In genomic region chr20:13130100-13130706, GRCh38 we compare ENCODE assay signal across 24 cellular contexts.
DNase-seq lines count a peak whose midpoint lies in the region; ATAC-seq, FAIRE-seq and TF ChIP-seq lines count a peak whose summit lies in the region.
"Had no signal": no experiment of that assay in that cellular context is flagged by ENCODE, and none has a peak within 500 bp of the region (broad histone marks: within the 10 kb centered on the region; RNA-seq: fewer than 3 reads in every experiment).

No MANE protein-coding gene starts in this region.

- no peak overlapping the region for H2AK5ac ChIP-seq in IMR-90 (ENCODE audit: low read depth, low read length)

- H3K4me3 ChIP-seq in HepG2 (replicated peaks in 1 of 3; ENCODE audit: insufficient read depth in 1 of 3, low read depth in 2 of 3, low read length in 3 of 3) (no peak overlapping the region), right lobe of liver (no peak overlapping the region), IMR-90 (ENCODE audit: insufficient read depth, low read depth, low read length) (no peak overlapping the region), neural progenitor cell (no peak overlapping the region)
- H3K4me3 ChIP-seq: A549; BLaER1 treated with 17β-estradiol and CSF1 and Interleukin-3, amounts not matched to agents 10 nM and 100 nM; GM12878 had no signal

- POLR2A ChIA-PET in HepG2 (lab: Yijun Ruan, JAX) (interaction anchor here (2.0 kb wide), 1 partner anchor 8 kb away, joined by 7 read pairs; no protein-coding TSS in a partner anchor), IMR-90 (lab: Charles Lee; ENCODE audit: unreplicated experiment) (no interaction called here)

- TF ChIP-seq POLR2A in HepG2 (IDR thresholded peaks at IDR 0.05; ENCODE audit: insufficient read depth in 1 of 2, low read depth in 2 of 2, low read length in 2 of 2) (no peak), right lobe of liver (IDR thresholded peaks at IDR 0.05) (no peak), IMR-90 (IDR thresholded peaks at IDR 0.05; ENCODE audit: low read depth, low read length) (no peak)

- WGBS in HepG2 (ENCODE audit: low lambda C conversion rate) = 78% methylated on average over 3 of the region's 3 CpGs
- 87% methylated on average over 3 of the region's 3 CpGs for WGBS in right lobe of liver (ENCODE audit: insufficient coverage, low coverage, low lambda C conversion rate, missing lambda C conversion rate)
- 100% methylated on average over 1 of the region's 3 CpGs; no CpG with 5 or more reads in 1 of the 2 experiments for WGBS in IMR-90 (ENCODE audit: extremely low coverage in 2 of 2, insufficient read length in 1 of 2), 2 experiments

- dilution Hi-C loops in IMR-90 (cut with HindIII; ENCODE audit: low sequenced_read_pairs, unreplicated experiment) = no loop called here

- H3K27ac Mint-ChIP-seq in neural progenitor cell = no peak overlapping the region
- H3K27ac Mint-ChIP-seq: B cell; CD4-positive, alpha-beta T cell; CD8-positive, alpha-beta T cell had no signal

- H2BK5ac ChIP-seq in IMR-90 (ENCODE audit: low read depth, low read length, poor library complexity, severe bottlenecking) = no peak overlapping the region

- H3K36me3 ChIP-seq in HepG2 (replicated peaks in 1 of 2; ENCODE audit: control insufficient read depth in 1 of 2, insufficient read depth in 2 of 2, low read length in 2 of 2) (peaks cover 50 to 77% of the 10 kb centered on the region in 2 experiments), right lobe of liver (peaks cover 0 to 11% (median 3%) of the 10 kb centered on the region in 4 donors), IMR-90 (ENCODE audit: control insufficient read depth, insufficient read depth, low read length) (no peaks in the 10 kb centered on the region), neural progenitor cell (no peaks in the 10 kb centered on the region)
- H3K36me3 ChIP-seq: BLaER1 treated with 17β-estradiol and CSF1 and Interleukin-3, amounts not matched to agents 10 nM and 100 nM had no signal

- H3F3A ChIP-seq in neural progenitor cell (ENCODE audit: low read depth) = no peaks in the 10 kb centered on the region

- no peak overlapping the region for H3K14ac ChIP-seq in IMR-90 (replicated peaks; ENCODE audit: low read depth, low read length)

- TF ChIP-seq EP300 in HepG2 (IDR thresholded peaks at IDR 0.05; ENCODE audit: low read depth in 2 of 2, low read length in 2 of 2) (peak; percentile 27 to 71; a peak in 1 of 4 replicates), HepG2 (CRISPR knock-in tag; IDR thresholded peaks at IDR 0.05; ENCODE audit: borderline replicate concordance) (peak; percentile 49; the same call in 1 of the 2 replicates)

- H3K27me3 ChIP-seq in HepG2 (ENCODE audit: control insufficient read depth in 1 of 2, insufficient read depth in 2 of 2, low read length in 2 of 2) (no peaks in the 10 kb centered on the region), right lobe of liver (no peaks in the 10 kb centered on the region), IMR-90 (ENCODE audit: control insufficient read depth, insufficient read depth, low read length) (no peaks in the 10 kb centered on the region; the same call in 1 of the 2 replicates), neural progenitor cell (no peaks in the 10 kb centered on the region)
- H3K27me3 ChIP-seq: BLaER1 treated with 17β-estradiol and CSF1 and Interleukin-3, amounts not matched to agents 10 nM and 100 nM had no signal

- H3K9ac ChIP-seq in HepG2 (ENCODE audit: insufficient read depth, low read depth, low read length) (no peak overlapping the region), IMR-90 (ENCODE audit: low read depth, low read length) (no peak overlapping the region), neural progenitor cell (no peak overlapping the region)
- H3K9ac ChIP-seq: BLaER1 treated with 17β-estradiol and CSF1 and Interleukin-3, amounts not matched to agents 10 nM and 100 nM had no signal

- no peak overlapping the region for H2BK15ac ChIP-seq in IMR-90 (ENCODE audit: low read depth, low read length)

- H4K5ac ChIP-seq in IMR-90 (ENCODE audit: low read depth, low read length) = no peak overlapping the region

- no peak overlapping the region for H4K8ac ChIP-seq in IMR-90 (ENCODE audit: low read depth in 2 of 2, low read length in 2 of 2)

- peaks cover 10% of the 10 kb centered on the region for H3K9me3 ChIP-seq in HepG2 (ENCODE audit: low read length)
- no peaks in the 10 kb centered on the region for H3K9me3 ChIP-seq in right lobe of liver
- H3K9me3 ChIP-seq in IMR-90 (ENCODE audit: control insufficient read depth, insufficient read depth, low read length) = no peaks in the 10 kb centered on the region
- H3K9me3 ChIP-seq in neural progenitor cell (ENCODE audit: low read depth) = no peaks in the 10 kb centered on the region
- H3K9me3 ChIP-seq: BLaER1 treated with 17β-estradiol and CSF1 and Interleukin-3, amounts not matched to agents 10 nM and 100 nM; Caco-2 had no signal

- H3K79me1 ChIP-seq in IMR-90 (ENCODE audit: low read depth in 1 of 2, low read length in 2 of 2) = no peaks in the 10 kb centered on the region

- H4K20me1 ChIP-seq in HepG2 (ENCODE audit: insufficient read depth, low read length) (no peaks in the 10 kb centered on the region), IMR-90 (ENCODE audit: insufficient read depth, low read length) (no peaks in the 10 kb centered on the region), neural progenitor cell (ENCODE audit: low read depth) (no peaks in the 10 kb centered on the region)

- peaks cover 4% of the 10 kb centered on the region for H3K27me3 Mint-ChIP-seq in neural progenitor cell (ENCODE audit: insufficient read depth, low read depth)
- H3K27me3 Mint-ChIP-seq: CD4-positive, alpha-beta T cell had no signal

- H3K23ac ChIP-seq in IMR-90 (ENCODE audit: low read depth, low read length) = no peak overlapping the region

- ATAC-seq in HepG2 (peak; percentile 84), right lobe of liver (no peak), IMR-90 (ENCODE audit: low read depth) (peak; percentile 35), GM18870 (IDR thresholded peaks at IDR 0.05; ENCODE audit: unreplicated experiment) (no peak)
- ATAC-seq: A549; CD8-positive, alpha-beta T cell; GM12878 had no signal

- H3K4me1 Mint-ChIP-seq in neural progenitor cell = peaks cover 27% of the 10 kb centered on the region
- H3K4me1 Mint-ChIP-seq: B cell had no signal

- CTCF ChIA-PET in HepG2 (lab: Yijun Ruan, JAX; ENCODE audit: low intra/inter-chr PET ratio, low total read pairs) (no interaction called here), IMR-90 (lab: Yijun Ruan, JAX) (no interaction called here)

- H2BK120ac ChIP-seq in IMR-90 (ENCODE audit: low read depth, low read length) = no peak overlapping the region

- TF ChIP-seq RAD21 in HepG2 (CRISPR knock-in tag; IDR thresholded peaks at IDR 0.05) = no peak
- TF ChIP-seq RAD21 in IMR-90 (IDR thresholded peaks at IDR 0.05; ENCODE audit: low read length) = no peak

- H3K9me1 ChIP-seq in IMR-90 (ENCODE audit: insufficient read depth, low read length) = no peaks in the 10 kb centered on the region

- BruUV-seq in HepG2 (replicated peaks; lab: Mats Ljungman, UMichigan) (no TSS peak), IMR-90 (replicated peaks; lab: Mats Ljungman, UMichigan) (no TSS peak)

- H3K4ac ChIP-seq in IMR-90 (ENCODE audit: low read depth, low read length) = no peak overlapping the region

- no peaks in the 10 kb centered on the region for H3K79me2 ChIP-seq in HepG2 (ENCODE audit: insufficient read depth, low read length)
- H3K79me2 ChIP-seq in neural progenitor cell (ENCODE audit: low read depth) = no peaks in the 10 kb centered on the region

- no peak overlapping the region for H4K91ac ChIP-seq in IMR-90 (ENCODE audit: insufficient read depth, low read depth, low read length)

- H3K4me1 ChIP-seq in HepG2 (ENCODE audit: insufficient read depth, low read length) (peaks cover 22% of the 10 kb centered on the region), right lobe of liver (no peaks in the 10 kb centered on the region), IMR-90 (ENCODE audit: control insufficient read depth, insufficient read depth, low read length) (peaks cover 3% of the 10 kb centered on the region; the same call in 1 of the 2 replicates), neural progenitor cell (no peaks in the 10 kb centered on the region)
- H3K4me1 ChIP-seq: A549, Caco-2 had no signal

- peaks cover 3% of the 10 kb centered on the region for H3K36me3 Mint-ChIP-seq in neural progenitor cell
- H3K36me3 Mint-ChIP-seq: CD8-positive, alpha-beta T cell had no signal

- no peak for TF ChIP-seq CTCF in HepG2 (CRISPR knock-in tag; IDR thresholded peaks at IDR 0.05)
- TF ChIP-seq CTCF in right lobe of liver (IDR thresholded peaks at IDR 0.05) = no peak
- no peak for TF ChIP-seq CTCF in IMR-90 (conservative IDR thresholded peaks at IDR 0.05; ENCODE audit: low read depth, low read length)
- no peak for TF ChIP-seq CTCF in neural progenitor cell (IDR thresholded peaks at IDR 0.05)

- no peak overlapping the region for H3K18ac ChIP-seq in IMR-90 (ENCODE audit: low read depth, low read length)

- H2BK20ac ChIP-seq in IMR-90 (ENCODE audit: low read depth, low read length) = no peak overlapping the region

- intact Hi-C loops in HepG2 (cut with micrococcal nuclease; ENCODE audit: unreplicated experiment) (no loop called here), right lobe of liver (cut with DNase I) (no loop called here), IMR-90 (cut with micrococcal nuclease) (no loop called here)

- H3K27ac ChIP-seq in HepG2 (ENCODE audit: extremely low read length, insufficient read depth, low read length) (peak overlapping the region; percentile 42), right lobe of liver (no peak overlapping the region), IMR-90 (ENCODE audit: insufficient read depth, low read length) (no peak overlapping the region), neural progenitor cell (no peak overlapping the region)
- H3K27ac ChIP-seq: 22Rv1, A549, C4-2B had no signal

- DNase-seq in HepG2 (ENCODE audit: low spot score) = peak; percentile 67
- DNase-seq in right lobe of liver = no peak
- no peak for DNase-seq in IMR-90
- DNase-seq in neural progenitor cell (ENCODE audit: low spot score) = no peak
- DNase-seq in stimulated activated CD4-positive, alpha-beta T cell treated with anti-CD3 and anti-CD28 coated beads, Interleukin-4, amount 100 ng/mL, for 24 hours = no peak
- DNase-seq: AML-193; Caco-2; Calu3; CD4-positive, alpha-beta T cell; CD8-positive, alpha-beta T cell; DMS79 treated with DMSO at 0.1 percent for 48 hours; EL; GDM1 had no signal

- peak; percentile 64 for FAIRE-seq in HepG2 (lab: Jason Lieb, UNC)
- FAIRE-seq: D721Med, GM12878, GM12892, GM18507, GM19239 had no signal

- in situ Hi-C loops in HepG2 (cut with HindIII; ENCODE audit: extremely low pct_ligation_motif_present, low pct_unique_long_range_greater_than_20kb) = no loop called here
- in situ Hi-C loops in IMR-90 (cut with MboI; ENCODE audit: low sequenced_read_pairs) = no loop called here

- no peak overlapping the region for H2AK9ac ChIP-seq in IMR-90 (replicated peaks; ENCODE audit: low read depth, low read length, poor library complexity)

- peaks cover 4% of the 10 kb centered on the region for H3K9me3 Mint-ChIP-seq in neural progenitor cell
- H3K9me3 Mint-ChIP-seq: CD4-positive, alpha-beta T cell; CD8-positive, alpha-beta T cell had no signal

- H3K4me2 ChIP-seq in HepG2 (ENCODE audit: low read depth, low read length) = 0 out of 2 replicates have a peak overlapping the region, but pooled peaks have one; percentile 5
- no peak overlapping the region for H3K4me2 ChIP-seq in IMR-90 (ENCODE audit: low read depth, low read length)
- H3K4me2 ChIP-seq in neural progenitor cell = no peak overlapping the region
- H3K4me2 ChIP-seq: A549 had no signal

- H2AFZ ChIP-seq in HepG2 (ENCODE audit: low read length) = no peak overlapping the region
- no peak overlapping the region for H2AFZ ChIP-seq in IMR-90 (replicated peaks; ENCODE audit: low read length, poor library complexity)
- H2AFZ ChIP-seq in neural progenitor cell (replicated peaks) = peak overlapping the region; percentile 0

- no peak overlapping the region for H3K56ac ChIP-seq in IMR-90 (ENCODE audit: extremely low read depth, insufficient read depth, low read length)

- H3K4me3 Mint-ChIP-seq in neural progenitor cell = no peak overlapping the region
- H3K4me3 Mint-ChIP-seq: B cell; CD4-positive, alpha-beta T cell; CD8-positive, alpha-beta T cell had no signal

Comparison
In these comparisons a context has a peak if more than half of its experiments do, and no peak if none do; other contexts are left out.
1. ATAC-seq: peak in HepG2 (single experiment) and IMR-90 (single experiment); none in right lobe of liver (0 of 4) and GM18870 (single experiment).